In genomic region chr12:68007466-68007865, GRCh38 we compare ENCODE assay signal across 25 cellular contexts. TPM values are rescaled to one million over a fixed set of nuclear protein-coding genes. Genes with fewer than 3 reads are reported as not detected.
DNase-seq lines count a peak whose midpoint lies in the region; ATAC-seq, FAIRE-seq and TF ChIP-seq lines count a peak whose summit lies in the region.
"Had no signal": no experiment of that assay in that cellular context is flagged by ENCODE, and none has a peak within 500 bp of the region (broad histone marks: within the 10 kb centered on the region; RNA-seq: fewer than 3 reads in every experiment).

No MANE protein-coding gene starts in this region.

- H3K27me3 ChIP-seq in BJ (ENCODE audit: control insufficient read depth, insufficient read depth, low read length) (no peaks in the 10 kb centered on the region), mesenchymal stem cell (ENCODE audit: control insufficient read depth in 1 of 2, insufficient read depth in 1 of 2, low read length in 2 of 2) (no peaks in the 10 kb centered on the region), A673 (replicated peaks; ENCODE audit: insufficient read depth, low read depth, low read length, poor library complexity) (no peaks in the 10 kb centered on the region)
- H3K27me3 ChIP-seq: BLaER1, SJCRH30, transverse colon had no signal

- H3K4me3 ChIP-seq in BJ (ENCODE audit: low read depth, low read length) (no peak overlapping the region), HEK293 (ENCODE audit: low read depth, low read length) (no peak overlapping the region), epithelial cell of esophagus (ENCODE audit: low read length) (no peak overlapping the region), mesenchymal stem cell (ENCODE audit: insufficient read depth in 1 of 2, low read depth in 1 of 2, low read length in 2 of 2) (no peak overlapping the region), A673 (ENCODE audit: low read depth, low read length, poor library complexity, severe bottlenecking) (no peak overlapping the region)
- H3K4me3 ChIP-seq: BLaER1, SJCRH30, transverse colon had no signal

- H2BK12ac ChIP-seq in mesenchymal stem cell (ENCODE audit: low read length in 2 of 2), result no peak overlapping the region

- no peaks in the 10 kb centered on the region for H3K4me1 ChIP-seq in HEK293 (ENCODE audit: control insufficient read depth, insufficient read depth, low read length)
- H3K4me1 ChIP-seq in mesenchymal stem cell (ENCODE audit: control insufficient read depth, insufficient read depth, low read depth, low read length), result no peaks in the 10 kb centered on the region
- H3K4me1 ChIP-seq in A673 (ENCODE audit: insufficient read depth, low read length, poor library complexity, severe bottlenecking), result peaks cover under 1% of the 10 kb centered on the region
- H3K4me1 ChIP-seq: SJCRH30, transverse colon had no signal

- H3K79me1 ChIP-seq in mesenchymal stem cell (replicated peaks; ENCODE audit: low read length, poor library complexity, severe bottlenecking), result no peaks in the 10 kb centered on the region

- no peak overlapping the region for H3K4me2 ChIP-seq in mesenchymal stem cell (ENCODE audit: low read length, poor library complexity, severe bottlenecking)
- H3K4me2 ChIP-seq: BLaER1 had no signal

- CTCF ChIA-PET in BJ (lab: Yijun Ruan, JAX) (interaction anchor here (0.6 to 1.3 kb wide), 3 partner anchors 18 to 325 kb away, joined by 3 read pairs; no protein-coding TSS in a partner anchor), HEK293 (lab: Yijun Ruan, JAX) (interaction anchor here (0.6 to 0.7 kb wide), 2 partner anchors 40 to 154 kb away, joined by 3 to 4 read pairs; no protein-coding TSS in a partner anchor), A673 (lab: Charles Lee) (no interaction called here)

- no peak overlapping the region for H3K14ac ChIP-seq in mesenchymal stem cell (ENCODE audit: low read length in 2 of 2)

- H3K18ac ChIP-seq in mesenchymal stem cell (ENCODE audit: low read depth in 1 of 2, low read length in 2 of 2), result no peak overlapping the region

- no peak overlapping the region for H2AFZ ChIP-seq in mesenchymal stem cell (ENCODE audit: low read depth, low read length)

- intact Hi-C loops in A673 (cut with micrococcal nuclease; ENCODE audit: unreplicated experiment), result no loop called here

- no TSS peak for BruUV-seq in A673 (replicated peaks; lab: Mats Ljungman, UMichigan)

- no peak for FAIRE-seq in H54 (lab: Jason Lieb, UNC)
- FAIRE-seq: colon, H1 had no signal

- H3K9me3 ChIP-seq in HEK293 (ENCODE audit: control insufficient read depth, insufficient read depth, low read depth, low read length) (no peaks in the 10 kb centered on the region), mesenchymal stem cell (ENCODE audit: control insufficient read depth, low read length) (peaks cover 4% of the 10 kb centered on the region), A673 (ENCODE audit: low read depth, low read length, poor library complexity, severe bottlenecking) (no peaks in the 10 kb centered on the region)
- H3K9me3 ChIP-seq: SJCRH30, transverse colon had no signal

- no peak overlapping the region for H4K91ac ChIP-seq in mesenchymal stem cell (ENCODE audit: low read length)

- TF ChIP-seq POLR2A in H54 (IDR thresholded peaks at IDR 0.05; ENCODE audit: low read depth, low read length), result no peak

- no peaks in the 10 kb centered on the region for H3K36me3 ChIP-seq in BJ (ENCODE audit: control insufficient read depth, insufficient read depth, low read length)
- no peaks in the 10 kb centered on the region for H3K36me3 ChIP-seq in HEK293 (ENCODE audit: control insufficient read depth in 2 of 2, insufficient read depth in 1 of 2, low read length in 2 of 2)
- H3K36me3 ChIP-seq in mesenchymal stem cell (ENCODE audit: control insufficient read depth in 1 of 2, insufficient read depth in 2 of 2, low read depth in 1 of 2, low read length in 2 of 2), result no peaks in the 10 kb centered on the region
- H3K36me3 ChIP-seq in A673 (ENCODE audit: insufficient read depth, low read length, poor library complexity, severe bottlenecking), result no peaks in the 10 kb centered on the region
- H3K36me3 ChIP-seq: BLaER1, SJCRH30, transverse colon had no signal

- no peak overlapping the region for H2BK5ac ChIP-seq in mesenchymal stem cell (ENCODE audit: low read depth, low read length, poor library complexity, severe bottlenecking)

- no peak overlapping the region for H4K8ac ChIP-seq in mesenchymal stem cell (ENCODE audit: low read length)

- no peak overlapping the region for H3K4ac ChIP-seq in mesenchymal stem cell (ENCODE audit: low read depth in 1 of 2, low read length in 2 of 2)

- H3K27ac ChIP-seq in HEK293 (ENCODE audit: extremely low read depth, low read depth, low read length), result no peak overlapping the region
- H3K27ac ChIP-seq in mesenchymal stem cell (ENCODE audit: low read length, poor library complexity, severe bottlenecking), result no peak overlapping the region
- no peak overlapping the region for H3K27ac ChIP-seq in A673 (ENCODE audit: low read depth, low read length, poor library complexity, severe bottlenecking)
- H3K27ac ChIP-seq: BLaER1, SJCRH30, transverse colon had no signal

- TF ChIP-seq CTCF in BJ (IDR thresholded peaks at IDR 0.05; ENCODE audit: insufficient read depth, low read depth, low read length) (no peak), HEK293 (tag by site-specific recombination; IDR thresholded peaks at IDR 0.05) (no peak), epithelial cell of esophagus (IDR thresholded peaks at IDR 0.05; ENCODE audit: insufficient read depth, low read depth, low read length, missing control alignments) (no peak), A673 (conservative IDR thresholded peaks at IDR 0.05; ENCODE audit: low read depth, low read length) (no peak)

- H2BK15ac ChIP-seq in mesenchymal stem cell (ENCODE audit: low read depth, poor library complexity, severe bottlenecking), result no peak overlapping the region

- no peak overlapping the region for H3K23ac ChIP-seq in mesenchymal stem cell (ENCODE audit: low read length in 2 of 2)

- no peak overlapping the region for H2AK5ac ChIP-seq in mesenchymal stem cell (ENCODE audit: low read length, severe bottlenecking)

- POLR2A ChIA-PET in BJ (lab: Charles Lee), result no interaction called here
- POLR2A ChIA-PET in HEK293 (lab: Yijun Ruan, JAX), result no interaction called here
- POLR2A ChIA-PET in A673 (lab: Charles Lee; ENCODE audit: low non-redundant PET), result no interaction called here

- DNase-seq in BJ (ENCODE audit: low read depth) (peak; percentile 37), epithelial cell of esophagus (ENCODE audit: low read depth) (peak; percentile 59), mesenchymal stem cell (peak; percentile 51), A673 (ENCODE audit: low spot score) (no peak), H54 (ENCODE audit: insufficient read length, low spot score) (no peak), iPS-NIHi7 (ENCODE audit: extremely low spot score) (no peak)
- DNase-seq: activated CD8-positive, alpha-beta T cell treated with anti-CD3 and anti-CD28 coated beads, Interleukin-2, amount 10 ng/mL, durations not matched to agents 7 days and 5 days; activated T-cell treated with anti-CD3 and anti-CD28 coated beads, Interleukin-2, amount 50 U/mL, for 24 hours; MV-4-11; NCI-H187; NCI-H82; retina; SJCRH30; stimulated activated CD4-positive, alpha-beta T cell treated with anti-CD3 and anti-CD28 coated beads, Interleukin-15, amount 100 ng/mL, for 24 hours; T-helper 17 cell; transverse colon had no signal

- no peak overlapping the region for H2BK120ac ChIP-seq in mesenchymal stem cell (ENCODE audit: low read depth, low read length)

- no peak for ATAC-seq in HG02852 (IDR thresholded peaks at IDR 0.05; ENCODE audit: unreplicated experiment)
- ATAC-seq: activated CD8-positive, alpha-beta T cell treated with anti-CD3 and anti-CD28 coated beads, Interleukin-2, amount 10 ng/mL, durations not matched to agents 7 days and 5 days; activated naive CD4-positive, alpha-beta T cell treated with anti-CD3 and anti-CD28 coated beads, Interleukin-2, amount 50 U/mL, for 72 hours; stimulated activated memory B cell treated with anti-CD40 and anti-IgM and Interleukin-4, amounts not matched to agents 10 μg/mL and 1 μg/mL and 100 μg/mL, for 72 hours; T-helper 17 cell had no signal

- peak overlapping the region; percentile 30 for H3K9ac ChIP-seq in mesenchymal stem cell (ENCODE audit: low read length)
- H3K9ac ChIP-seq: BLaER1 had no signal

TF ChIP-seq in HEK293, 187 proteins besides CTCF, POLR2A, EP300 and RAD21 (continues in another document):
- TF ChIP-seq ZNF140 (tag by site-specific recombination; IDR thresholded peaks at IDR 0.05) (no peak), ZNF335 (tag by site-specific recombination; conservative IDR thresholded peaks at IDR 0.05) (0 out of 2 replicates have a peak, but pooled peaks have one; percentile 24)

RNA-seq across cellular contexts. Expression of gene IFNG-AS1, which starts 18.2 kb away (rescaled TPM):
- polyA plus RNA-seq in BJ (2011; rRNA removed), result not detected in 2 replicates
- not detected in 2 replicates for polyA minus RNA-seq in BJ (2011; rRNA and poly(A)+ RNA removed)
- not detected for polyA plus RNA-seq in mesenchymal stem cell (2013, experiment 1 of 2)
- not detected for polyA plus RNA-seq in mesenchymal stem cell (2013, experiment 2 of 2)
- total RNA-seq in A673 (2021), result not detected in 2 replicates
- total RNA-seq: glomerular endothelial cell, H1, mucosa of gallbladder, SJCRH30 had no signal
- polyA plus RNA-seq: H1 had no signal

Comparison
In these comparisons a context has a peak if more than half of its experiments do, and no peak if none do; other contexts are left out.
1. DNase-seq: peak in BJ (single experiment), epithelial cell of esophagus (single experiment) and mesenchymal stem cell (single experiment); none in A673 (single experiment), H54 (single experiment) and iPS-NIHi7 (single experiment).